ENCODE assay signal across 21 cellular contexts in genomic region chr13:85738696-85739320, GRCh38.
"Had no signal": no experiment of that assay in that cellular context is flagged by ENCODE, and none has a peak within 500 bp of the region (broad histone marks: within the 10 kb centered on the region; RNA-seq: fewer than 3 reads in every experiment).

No MANE protein-coding gene starts in this region.

- H3K4me1 ChIP-seq: gastrocnemius medialis, left ventricle myocardium inferior, right lobe of liver, testis, uterus had no signal

- H3K36me3 Mint-ChIP-seq: type B pancreatic cell had no signal

- H3K27me3 Mint-ChIP-seq: activated naive CD8-positive, alpha-beta T cell treated with anti-CD3 and anti-CD28 coated beads for 36 hours; dendritic cell treated with granulocyte-macrophage colony-stimulating factor and Interleukin-4, amounts not matched to agents 40 ng/mL and 50 ng/mL, for 4 days; progenitor cell of endocrine pancreas; type B pancreatic cell had no signal

- H3K4me3 Mint-ChIP-seq: activated naive CD4-positive, alpha-beta T cell treated with anti-CD3 and anti-CD28 coated beads for 36 hours; activated naive CD8-positive, alpha-beta T cell treated with anti-CD3 and anti-CD28 coated beads for 36 hours; dendritic cell treated with granulocyte-macrophage colony-stimulating factor and Interleukin-4, amounts not matched to agents 40 ng/mL and 50 ng/mL, for 4 days; nephron; T-helper 2 cell treated with Interferon-gamma antibody and Interleukin-4, amounts not matched to agents 5 μg/mL and 100 μg/mL, for 36 hours; type B pancreatic cell had no signal

- H3K27ac ChIP-seq: brain microvascular endothelial cell, gastrocnemius medialis, left ventricle myocardium inferior, right lobe of liver, testis, uterus had no signal

- H3K27me3 ChIP-seq: brain microvascular endothelial cell, gastrocnemius medialis, right lobe of liver, testis, uterus had no signal

- ATAC-seq: gastrocnemius medialis, right lobe of liver had no signal

- H3K9me3 Mint-ChIP-seq: nephron; T-helper 2 cell treated with Interferon-gamma antibody and Interleukin-4, amounts not matched to agents 5 μg/mL and 100 μg/mL, for 36 hours; type B pancreatic cell had no signal

- H3K9me3 ChIP-seq: gastrocnemius medialis, left ventricle myocardium inferior, right lobe of liver, testis, uterus had no signal

- DNase-seq: activated CD4-positive, alpha-beta T cell treated with anti-CD3 and anti-CD28 coated beads for 4 hours; activated CD4-positive, alpha-beta T cell treated with anti-CD3 and anti-CD28 coated beads, Interleukin-2, amount 50 U/mL, for 4 hours; activated CD4-positive, CD25-positive, alpha-beta regulatory T cell; activated effector memory CD4-positive, alpha-beta T cell treated with Interleukin-2 at 50 U/mL for 16 hours; activated naive CD4-positive, alpha-beta T cell treated with anti-CD3 and anti-CD28 coated beads for 36 hours; activated naive CD8-positive, alpha-beta T cell treated with anti-CD3 and anti-CD28 coated beads for 36 hours; brain microvascular endothelial cell; central memory CD4-positive, alpha-beta T cell; gastrocnemius medialis; glutamatergic neuron; left ventricle myocardium inferior; right lobe of liver; stimulated activated CD4-positive, alpha-beta T cell treated with anti-CD3 and anti-CD28 coated beads, Interleukin-2, amount 100 ng/mL, for 48 hours; stimulated activated naive CD4-positive, alpha-beta T cell treated with Interleukin-2 at 50 U/mL for 16 hours; testis; uterus had no signal

- H3K36me3 ChIP-seq: brain microvascular endothelial cell, gastrocnemius medialis, left ventricle myocardium inferior, right lobe of liver, uterus had no signal

- H3K4me1 Mint-ChIP-seq: activated naive CD8-positive, alpha-beta T cell treated with anti-CD3 and anti-CD28 coated beads for 36 hours; nephron had no signal

- H3K4me3 ChIP-seq: gastrocnemius medialis, left ventricle myocardium inferior, right lobe of liver, testis, uterus had no signal

- H3K27ac Mint-ChIP-seq: activated naive CD4-positive, alpha-beta T cell treated with anti-CD3 and anti-CD28 coated beads for 36 hours; activated naive CD8-positive, alpha-beta T cell treated with anti-CD3 and anti-CD28 coated beads for 36 hours; dendritic cell treated with granulocyte-macrophage colony-stimulating factor and Interleukin-4, amounts not matched to agents 40 ng/mL and 50 ng/mL, for 4 days; nephron; progenitor cell of endocrine pancreas; T-helper 2 cell treated with Interferon-gamma antibody and Interleukin-4, amounts not matched to agents 5 μg/mL and 100 μg/mL, for 36 hours; type B pancreatic cell had no signal
